Comparison of ENCODE assay signal across 8 cellular contexts in the genomic region with DNA sequence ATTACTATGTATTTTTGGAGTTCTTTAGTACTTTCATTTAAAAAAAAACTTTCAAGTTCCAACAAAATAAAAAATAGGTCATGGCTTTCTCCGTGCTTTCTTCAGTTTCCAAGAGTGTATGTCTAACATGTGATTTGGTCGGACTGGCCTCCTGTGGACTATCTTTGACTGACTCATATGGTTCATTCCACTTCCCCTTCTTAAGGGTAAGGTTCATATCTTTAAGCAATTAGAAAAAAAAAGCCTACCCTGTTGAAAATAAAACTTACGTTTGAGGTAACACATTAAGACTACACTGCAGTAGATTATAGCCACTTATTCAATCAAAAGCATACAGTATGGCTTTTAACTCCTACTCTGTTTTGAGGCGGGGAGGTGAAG.
A peak's percentile ranks its signal among the peaks of the same experiment; 100 is the strongest.
DNase-seq lines count a peak whose midpoint lies in the region; ATAC-seq, FAIRE-seq and TF ChIP-seq lines count a peak whose summit lies in the region.

No MANE protein-coding gene starts in this region.

- no peak for FAIRE-seq in bronchial epithelial cell (lab: Jason Lieb, UNC)

- DNase-seq in Daoy (ENCODE audit: low read depth) (peak; percentile 87), bronchial epithelial cell (ENCODE audit: low read depth) (peak; percentile 9), anterior cingulate cortex (lab: John Stamatoyannopoulos, UW) (no peak), ascending aorta (ENCODE audit: low spot score in 2 of 2) (no peak), tibial nerve (ENCODE audit: low spot score in 2 of 2) (no peak)
- DNase-seq in stimulated activated CD4-positive, alpha-beta T cell treated with anti-CD3 and anti-CD28 coated beads, Interleukin-2, amount 100 ng/mL, for 24 hours, result no peak

- TF ChIP-seq CTCF in bronchial epithelial cell (IDR thresholded peaks at IDR 0.05; ENCODE audit: insufficient read depth, low read length, severe bottlenecking) (no peak), ascending aorta (IDR thresholded peaks at IDR 0.05) (no peak), tibial nerve (IDR thresholded peaks at IDR 0.05) (no peak)

- peaks cover 0 to 3% of the 10 kb centered on the region in 2 donors for H3K4me1 ChIP-seq in ascending aorta
- no peaks in the 10 kb centered on the region for H3K4me1 ChIP-seq in tibial nerve

- H3K36me3 ChIP-seq in bronchial epithelial cell (ENCODE audit: control insufficient read depth, insufficient read depth, low read length) (no peaks in the 10 kb centered on the region), ascending aorta (no peaks in the 10 kb centered on the region), tibial nerve (no peaks in the 10 kb centered on the region)

- no peak for TF ChIP-seq POLR2A in tibial nerve (IDR thresholded peaks at IDR 0.05)

- H3K27me3 ChIP-seq in bronchial epithelial cell (ENCODE audit: control insufficient read depth, insufficient read depth, low read length) (no peaks in the 10 kb centered on the region), ascending aorta (no peaks in the 10 kb centered on the region), tibial nerve (no peaks in the 10 kb centered on the region)

- H3K9me3 ChIP-seq in ascending aorta (no peaks in the 10 kb centered on the region), tibial nerve (no peaks in the 10 kb centered on the region)

- H3K27ac ChIP-seq in ascending aorta (no peak overlapping the region), tibial nerve (peak overlapping the region in 1 of 4 donors; percentile 28)

- peak; percentile 98 for ATAC-seq in GM21390 (IDR thresholded peaks at IDR 0.05; ENCODE audit: unreplicated experiment)
- ATAC-seq in HG03520 (IDR thresholded peaks at IDR 0.05; ENCODE audit: unreplicated experiment), result peak; percentile 98

- intact Hi-C loops in ascending aorta (cut with DNase I), result no loop called here

- TF ChIP-seq EP300 in tibial nerve (IDR thresholded peaks at IDR 0.05), result no peak

- H3K4me3 ChIP-seq in bronchial epithelial cell (ENCODE audit: low read depth, low read length), result no peak overlapping the region
- H3K4me3 ChIP-seq in ascending aorta, result no peak overlapping the region
- H3K4me3 ChIP-seq in tibial nerve, result no peak overlapping the region

- 65 to 79% methylated on average over 4 of the region's 4 CpGs for WGBS in tibial nerve, 2 donors

Comparison
In these comparisons a context has a peak if more than half of its experiments do, and no peak if none do; other contexts are left out.
1. DNase-seq: peak in Daoy (single experiment) and bronchial epithelial cell (single experiment); none in anterior cingulate cortex (0 of 58), ascending aorta (0 of 2), stimulated activated CD4-positive, alpha-beta T cell treated with anti-CD3 and anti-CD28 coated beads, Interleukin-2, amount 100 ng/mL, for 24 hours (0 of 2) and tibial nerve (0 of 2).